18 cellular contexts compared by ENCODE assay signal in genomic region chr6:37486440-37486839, GRCh38. TPM values are rescaled to one million over a fixed set of nuclear protein-coding genes. Genes with fewer than 3 reads are reported as not detected.
DNase-seq lines count a peak whose midpoint lies in the region; ATAC-seq and TF ChIP-seq lines count a peak whose summit lies in the region.
"Had no signal": no experiment of that assay in that cellular context is flagged by ENCODE, and none has a peak within 500 bp of the region (broad histone marks: within the 10 kb centered on the region; RNA-seq: fewer than 3 reads in every experiment).

No MANE protein-coding gene starts in this region.

- intact Hi-C loops in CD4-positive, alpha-beta T cell (cut with DNase I, micrococcal nuclease) = no loop called here

- peaks cover 16% of the 10 kb centered on the region for H4K20me1 ChIP-seq in osteoblast (ENCODE audit: insufficient read depth, low read length)

- no peak overlapping the region for H3K4me3 ChIP-seq in osteoblast (ENCODE audit: insufficient read depth, low read length)
- H3K4me3 ChIP-seq: BLaER1, GM23338 had no signal

- CTCF ChIA-PET in CD4-positive, alpha-beta T cell (lab: Charles Lee) = interaction anchor here (0.8 kb wide), 1 partner anchor 52 kb away, joined by 3 read pairs; no protein-coding TSS in a partner anchor

- peaks cover 11% of the 10 kb centered on the region for H3K36me3 ChIP-seq in osteoblast (ENCODE audit: insufficient read depth, low read length)

- H3K27me3 ChIP-seq in CD4-positive, alpha-beta T cell (ENCODE audit: control insufficient read depth, insufficient read depth, low read length) = no peaks in the 10 kb centered on the region
- no peaks in the 10 kb centered on the region for H3K27me3 ChIP-seq in osteoblast (ENCODE audit: insufficient read depth, low read length)
- H3K27me3 ChIP-seq: BLaER1 had no signal

- no peaks in the 10 kb centered on the region for H3K9me3 ChIP-seq in CD4-positive, alpha-beta T cell (ENCODE audit: control insufficient read depth, low read length)
- H3K9me3 ChIP-seq in osteoblast (ENCODE audit: low read depth, low read length) = no peaks in the 10 kb centered on the region
- H3K9me3 ChIP-seq: BLaER1 had no signal

- H3K4me1 Mint-ChIP-seq in CD4-positive, alpha-beta T cell (ENCODE audit: low read depth) = peaks cover 35% of the 10 kb centered on the region
- peaks cover 44 to 55% of the 10 kb centered on the region in 2 donors for H3K4me1 Mint-ChIP-seq in effector memory CD8-positive, alpha-beta T cell (ENCODE audit: low read depth in 2 of 2)

- H3K27ac Mint-ChIP-seq in CD4-positive, alpha-beta T cell = peak overlapping the region; percentile 72
- peak overlapping the region; percentile 44 to 97 for H3K27ac Mint-ChIP-seq in effector memory CD8-positive, alpha-beta T cell
- H3K27ac Mint-ChIP-seq: GM23338 had no signal

- peaks cover 3% of the 10 kb centered on the region for H3K79me2 ChIP-seq in osteoblast (ENCODE audit: insufficient read depth, low read length)

- H3K9me3 Mint-ChIP-seq in CD4-positive, alpha-beta T cell = no peaks in the 10 kb centered on the region
- H3K9me3 Mint-ChIP-seq in effector memory CD8-positive, alpha-beta T cell = no peaks in the 10 kb centered on the region
- H3K9me3 Mint-ChIP-seq: GM23338 had no signal

- ATAC-seq in CD4-positive, alpha-beta T cell (ENCODE audit: poor library complexity) = no peak
- ATAC-seq in effector memory CD8-positive, alpha-beta T cell (replicated peaks) = no peak
- ATAC-seq in GM18517 (IDR thresholded peaks at IDR 0.05; ENCODE audit: unreplicated experiment) = no peak
- ATAC-seq: GM23338 had no signal

- peaks cover 24% of the 10 kb centered on the region for H3K36me3 Mint-ChIP-seq in CD4-positive, alpha-beta T cell (ENCODE audit: low read depth)
- H3K36me3 Mint-ChIP-seq in effector memory CD8-positive, alpha-beta T cell (ENCODE audit: insufficient read depth) = peaks cover 36% of the 10 kb centered on the region

- H3K4me1 ChIP-seq in osteoblast (ENCODE audit: insufficient read depth, low read length) = peaks cover 3% of the 10 kb centered on the region

- H2AFZ ChIP-seq in osteoblast (ENCODE audit: low read length) = no peak overlapping the region
- H2AFZ ChIP-seq: GM23338 had no signal

- no peak overlapping the region for H3K4me2 ChIP-seq in osteoblast (ENCODE audit: insufficient read depth, low read length)
- H3K4me2 ChIP-seq: BLaER1, GM23338 had no signal

- DNase-seq in activated CD8-positive, alpha-beta memory T cell treated with anti-CD3 and anti-CD28 coated beads, Interleukin-2, amount 50 U/mL, for 48 hours = peak; percentile 48
- DNase-seq in activated CD8-positive, alpha-beta memory T cell treated with anti-CD3 and anti-CD28 coated beads, Interleukin-2, amount 50 U/mL, for 4 hours = no peak
- no peak for DNase-seq in CD4-positive, alpha-beta T cell
- DNase-seq in effector memory CD8-positive, alpha-beta T cell = no peak
- DNase-seq in osteoblast (ENCODE audit: insufficient read length, low spot score, missing footprints) (peak; percentile 86), HuH-7.5 (ENCODE audit: low spot score) (no peak), AG08395 (ENCODE audit: low spot score) (no peak)
- DNase-seq: 8988T, GF-D8, NCI-H1092, NCI-H146, NCI-H2081, NCI-H510A, NCI-H774 had no signal

- POLR2A ChIA-PET in CD4-positive, alpha-beta T cell (lab: Charles Lee) = no interaction called here

- no peak overlapping the region for H3K4me3 Mint-ChIP-seq in CD4-positive, alpha-beta T cell
- no peak overlapping the region for H3K4me3 Mint-ChIP-seq in effector memory CD8-positive, alpha-beta T cell
- H3K4me3 Mint-ChIP-seq: GM23338 had no signal

- TF ChIP-seq CTCF in CD4-positive, alpha-beta T cell (IDR thresholded peaks at IDR 0.05) = no peak
- no peak for TF ChIP-seq CTCF in osteoblast (IDR thresholded peaks at IDR 0.05; ENCODE audit: extremely low read depth, low read depth, low read length)

- no peak overlapping the region for H3K27ac ChIP-seq in CD4-positive, alpha-beta T cell (ENCODE audit: low read depth, low read length)
- H3K27ac ChIP-seq in osteoblast (ENCODE audit: low read depth, low read length) = no peak overlapping the region
- H3K27ac ChIP-seq: BLaER1, RWPE1 had no signal

- H3K27me3 Mint-ChIP-seq in CD4-positive, alpha-beta T cell = no peaks in the 10 kb centered on the region
- H3K27me3 Mint-ChIP-seq in effector memory CD8-positive, alpha-beta T cell = no peaks in the 10 kb centered on the region

RNA-seq across cellular contexts. Expression of gene CCDC167, which starts 13.3 kb away (rescaled TPM):
- 1 to 10 TPM; 7.3 to 8.0 TPM for total RNA-seq in CD4-positive, alpha-beta T cell
- total RNA-seq in osteoblast = 8.8 and 14.8 TPM in 2 replicates

RNA-seq across cellular contexts. Expression of gene CMTR1, which starts 53.4 kb away (rescaled TPM):
- 10 to 100 TPM; 79.7 to 80.3 TPM for total RNA-seq in CD4-positive, alpha-beta T cell
- total RNA-seq in osteoblast = 38.7 and 39.5 TPM in 2 replicates

Comparison
In these comparisons a context has a peak if more than half of its experiments do, and no peak if none do; other contexts are left out.
1. DNase-seq: peak in activated CD8-positive, alpha-beta memory T cell treated with anti-CD3 and anti-CD28 coated beads, Interleukin-2, amount 50 U/mL, for 48 hours (single experiment) and osteoblast (single experiment); none in activated CD8-positive, alpha-beta memory T cell treated with anti-CD3 and anti-CD28 coated beads, Interleukin-2, amount 50 U/mL, for 4 hours (single experiment), CD4-positive, alpha-beta T cell (0 of 10), effector memory CD8-positive, alpha-beta T cell (0 of 3), HuH-7.5 (single experiment) and AG08395 (single experiment).